Comparison of ENCODE assay signal across 14 cellular contexts in genomic region chr15:70855764-70856163, GRCh38. TPM values are rescaled to one million over a fixed set of nuclear protein-coding genes. Genes with fewer than 3 reads are reported as not detected.
DNase-seq lines count a peak whose midpoint lies in the region; ATAC-seq and TF ChIP-seq lines count a peak whose summit lies in the region.
"Had no signal": no experiment of that assay in that cellular context is flagged by ENCODE, and none has a peak within 500 bp of the region (broad histone marks: within the 10 kb centered on the region; RNA-seq: fewer than 3 reads in every experiment).

No MANE protein-coding gene starts in this region.

- H3K4me3 ChIP-seq in heart left ventricle (no peak overlapping the region), adipocyte (ENCODE audit: low read length) (no peak overlapping the region), lower lobe of right lung (no peak overlapping the region), upper lobe of left lung (no peak overlapping the region)
- H3K4me3 ChIP-seq: Peyer's patch had no signal

- 79 to 96% (median 89%) methylated on average over 2 of the region's 2 CpGs for WGBS in heart left ventricle, 4 donors
- 85 to 97% methylated on average over 2 of the region's 2 CpGs for WGBS in upper lobe of left lung, 2 donors

- no peak for TF ChIP-seq CTCF in heart left ventricle (IDR thresholded peaks at IDR 0.05)
- no peak for TF ChIP-seq CTCF in lower lobe of right lung (IDR thresholded peaks at IDR 0.05)
- no peak for TF ChIP-seq CTCF in upper lobe of left lung (IDR thresholded peaks at IDR 0.05)

- H3K9me3 ChIP-seq in heart left ventricle (no peaks in the 10 kb centered on the region), adipocyte (ENCODE audit: control insufficient read depth, low read length) (no peaks in the 10 kb centered on the region), lower lobe of right lung (no peaks in the 10 kb centered on the region), upper lobe of left lung (no peaks in the 10 kb centered on the region)
- H3K9me3 ChIP-seq: Peyer's patch had no signal

- H3K4me1 ChIP-seq in heart left ventricle (peaks cover 0 to 56% (median 24%) of the 10 kb centered on the region in 12 donors), adipocyte (ENCODE audit: control insufficient read depth, insufficient read depth, low read length) (peaks cover 48% of the 10 kb centered on the region), lower lobe of right lung (peaks cover 27% of the 10 kb centered on the region), upper lobe of left lung (peaks cover 9 to 31% (median 16%) of the 10 kb centered on the region in 4 donors)

- DNase-seq in heart left ventricle: no peak
- DNase-seq in Right ventricle myocardium inferior (ENCODE audit: missing footprints): no peak
- DNase-seq in adipocyte (ENCODE audit: low read depth): no peak
- no peak for DNase-seq in lower lobe of right lung
- no peak for DNase-seq in upper lobe of left lung
- no peak for DNase-seq in SIG-M5 treated with dmso at 0.1 percent for 504 hours (lab: John Stamatoyannopoulos, UW; ENCODE audit: unreplicated experiment)
- DNase-seq: activated CD8-positive, alpha-beta memory T cell treated with anti-CD3 and anti-CD28 coated beads for 24 hours; activated gamma-delta T cell treated with Interleukin-2 at 50 U/mL for 16 hours; DMS 273 treated with DMSO at 0.1 percent for 48 hours; hippocampal formation; NCI-H1048; Peyer's patch had no signal

- TF ChIP-seq POLR2A in heart left ventricle (IDR thresholded peaks at IDR 0.05) (no peak), upper lobe of left lung (IDR thresholded peaks at IDR 0.05) (no peak)

- H3K36me3 ChIP-seq in heart left ventricle (peaks cover 0 to 10% (median 2%) of the 10 kb centered on the region in 9 donors), adipocyte (ENCODE audit: control insufficient read depth, insufficient read depth, low read length, severe bottlenecking) (peaks cover 11% of the 10 kb centered on the region), lower lobe of right lung (no peaks in the 10 kb centered on the region), upper lobe of left lung (no peaks in the 10 kb centered on the region)
- H3K36me3 ChIP-seq: Peyer's patch had no signal

- H3K27me3 ChIP-seq in heart left ventricle (peaks cover 0 to 16% (median 0%) of the 10 kb centered on the region in 9 donors), adipocyte (replicated peaks; ENCODE audit: control insufficient read depth, insufficient read depth, low read length) (no peaks in the 10 kb centered on the region), lower lobe of right lung (ENCODE audit: low read depth) (peaks cover 35% of the 10 kb centered on the region), upper lobe of left lung (peaks cover 0 to 13% (median 9%) of the 10 kb centered on the region in 4 donors)
- H3K27me3 ChIP-seq: Peyer's patch had no signal

- intact Hi-C loops in heart left ventricle (cut with DNase I): no loop called here
- intact Hi-C loops in Right ventricle myocardium inferior (cut with DNase I): no loop called here
- intact Hi-C loops in lower lobe of right lung (cut with DNase I): no loop called here

- TF ChIP-seq EP300 in upper lobe of left lung (IDR thresholded peaks at IDR 0.05): no peak

- peak overlapping the region in 10 of 12 donors; percentile 69 to 96 (median 88) for H3K27ac ChIP-seq in heart left ventricle
- peak overlapping the region; percentile 69 for H3K27ac ChIP-seq in lower lobe of right lung
- peak overlapping the region in 3 of 4 donors; percentile 10 to 78 (median 63) for H3K27ac ChIP-seq in upper lobe of left lung

- ATAC-seq in heart left ventricle: no peak
- no peak for ATAC-seq in Right ventricle myocardium inferior
- no peak for ATAC-seq in lower lobe of right lung
- no peak for ATAC-seq in upper lobe of left lung (ENCODE audit: low FRiP score in 2 of 2)
- ATAC-seq in activated CD4-positive, CD25-positive, alpha-beta regulatory T cell treated with anti-CD3 and anti-CD28 coated beads, Interleukin-2, amount 50 U/mL, for 24 hours: no peak
- ATAC-seq in GM19452 (IDR thresholded peaks at IDR 0.05; ENCODE audit: unreplicated experiment): no peak

- peak overlapping the region; percentile 76 for H3K9ac ChIP-seq in adipocyte (ENCODE audit: low read length)

RNA-seq across cellular contexts. Expression of gene LARP6, which starts 1.8 kb away (rescaled TPM):
- total RNA-seq in heart left ventricle (10 to 100 TPM; 31.8 to 73.1 (median 45.0) TPM), Right ventricle myocardium inferior (55.7 TPM), lower lobe of right lung (7.5 TPM), upper lobe of left lung (10 to 100 TPM in 1 of 6 donors, 1 to 10 TPM in 5; 1.0 to 12.0 (median 5.2) TPM)
- polyA plus RNA-seq in heart left ventricle: 10 to 100 TPM; 18.9 to 32.7 TPM

RNA-seq across cellular contexts. Expression of gene THAP10, which starts 36.5 kb away (rescaled TPM):
- total RNA-seq in heart left ventricle (1 to 10 TPM; 2.8 to 5.9 (median 5.1) TPM), Right ventricle myocardium inferior (3.7 TPM), lower lobe of right lung (2.4 TPM), upper lobe of left lung (1 to 10 TPM; 1.6 to 4.0 (median 2.1) TPM)
- polyA plus RNA-seq in heart left ventricle: 1 to 10 TPM; 1.7 to 5.5 TPM

RNA-seq across cellular contexts. Expression of gene LRRC49, which starts 36.9 kb away (rescaled TPM):
- total RNA-seq in heart left ventricle (100 to 1,000 TPM in 2 of 9 donors, 10 to 100 TPM in 7; 22.4 to 123 (median 60.3) TPM), Right ventricle myocardium inferior (70.9 TPM), lower lobe of right lung (7.3 TPM), upper lobe of left lung (10 to 100 TPM in 3 of 6 donors, 1 to 10 TPM in 3; 3.0 to 26.7 (median 9.2) TPM)
- 100 to 1,000 TPM in 1 of 2 donors, 10 to 100 TPM in 1; 13.3 to 115 TPM for polyA plus RNA-seq in heart left ventricle
